1 cellular context compared by ENCODE assay signal in genomic region chr2:12428324-12428723, GRCh38.
TF ChIP-seq lines count a peak whose summit lies in the region.

No MANE protein-coding gene starts in this region.

TF ChIP-seq in HEK293T, 16 proteins besides CTCF, POLR2A, EP300 and RAD21 (continued from another document):
- TF ChIP-seq BHLHE40 (IDR thresholded peaks at IDR 0.05; ENCODE audit: borderline replicate concordance) = no peak
- no peak for TF ChIP-seq TARDBP (IDR thresholded peaks at IDR 0.05)
